Comparison of ENCODE assay signal across 21 cellular contexts in the genomic region with DNA sequence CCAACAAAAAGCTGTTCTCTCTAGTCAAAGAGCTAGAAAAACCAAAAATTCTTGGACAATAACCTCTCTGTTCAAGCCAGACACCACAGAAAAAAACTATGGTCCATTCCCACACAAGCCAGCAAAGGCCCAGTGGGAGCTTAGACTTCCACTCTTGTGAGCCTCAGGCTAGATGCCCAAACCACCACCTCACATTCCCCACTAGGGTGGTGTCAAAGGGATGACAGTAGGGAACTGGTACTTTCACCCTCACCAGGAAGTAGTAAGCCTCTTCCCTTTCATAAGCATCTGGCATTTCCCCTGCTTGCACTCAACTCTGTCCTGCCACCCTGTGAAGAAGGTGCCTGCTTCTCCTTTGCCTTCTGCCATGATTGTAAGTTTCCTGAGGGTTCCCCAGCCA.
"Had no signal": no experiment of that assay in that cellular context is flagged by ENCODE, and none has a peak within 500 bp of the region (broad histone marks: within the 10 kb centered on the region; RNA-seq: fewer than 3 reads in every experiment).

No MANE protein-coding gene starts in this region.

- H3K27ac Mint-ChIP-seq: activated CD4-positive, alpha-beta T cell treated with anti-CD3 and anti-CD28 coated beads, Interleukin-2, amount 10 ng/mL, durations not matched to agents 7 days and 5 days; activated CD8-positive, alpha-beta T cell treated with anti-CD3 and anti-CD28 coated beads for 36 hours; activated naive CD4-positive, alpha-beta T cell treated with anti-CD3 and anti-CD28 coated beads, Interleukin-2, amount 50 U/mL, for 24 hours; immature natural killer cell; mesothelial cell of epicardium; natural killer cell; T-helper 1 cell treated with Interleukin-12 subunit alpha and Interleukin-12 subunit beta and Interleukin-4 antibody, amounts not matched to agents 30 μg/mL and 1 μg/mL, for 36 hours had no signal

- H3K4me1 ChIP-seq: body of pancreas, left lung, psoas muscle, right atrium auricular region, upper lobe of left lung had no signal

- H3K27me3 Mint-ChIP-seq: activated CD4-positive, alpha-beta T cell treated with anti-CD3 and anti-CD28 coated beads, Interleukin-2, amount 10 ng/mL, durations not matched to agents 7 days and 5 days; activated naive CD4-positive, alpha-beta T cell treated with anti-CD3 and anti-CD28 coated beads, Interleukin-2, amount 50 U/mL, for 24 hours had no signal

- H3K4me3 Mint-ChIP-seq: activated CD4-positive, alpha-beta T cell treated with anti-CD3 and anti-CD28 coated beads, Interleukin-2, amount 10 ng/mL, durations not matched to agents 7 days and 5 days; activated CD8-positive, alpha-beta T cell treated with anti-CD3 and anti-CD28 coated beads for 36 hours; activated naive CD4-positive, alpha-beta T cell treated with anti-CD3 and anti-CD28 coated beads, Interleukin-2, amount 50 U/mL, for 24 hours; immature natural killer cell; mesothelial cell of epicardium; natural killer cell; T-helper 1 cell treated with Interleukin-12 subunit alpha and Interleukin-12 subunit beta and Interleukin-4 antibody, amounts not matched to agents 30 μg/mL and 1 μg/mL, for 36 hours had no signal

- H3K4me1 Mint-ChIP-seq: activated naive CD4-positive, alpha-beta T cell treated with anti-CD3 and anti-CD28 coated beads, Interleukin-2, amount 50 U/mL, for 24 hours; mesothelial cell of epicardium had no signal

- H3K36me3 ChIP-seq: left lung, right atrium auricular region, upper lobe of left lung had no signal

- H3K9me3 Mint-ChIP-seq: activated CD4-positive, alpha-beta T cell treated with anti-CD3 and anti-CD28 coated beads, Interleukin-2, amount 10 ng/mL, durations not matched to agents 7 days and 5 days; activated CD8-positive, alpha-beta T cell treated with anti-CD3 and anti-CD28 coated beads for 36 hours; activated naive CD4-positive, alpha-beta T cell treated with anti-CD3 and anti-CD28 coated beads, Interleukin-2, amount 50 U/mL, for 24 hours; immature natural killer cell; natural killer cell; T-helper 1 cell treated with Interleukin-12 subunit alpha and Interleukin-12 subunit beta and Interleukin-4 antibody, amounts not matched to agents 30 μg/mL and 1 μg/mL, for 36 hours had no signal

- H3K27me3 ChIP-seq: body of pancreas, left lung, right atrium auricular region, upper lobe of left lung had no signal

- H3K9me3 ChIP-seq: body of pancreas, left lung, psoas muscle, right atrium auricular region, upper lobe of left lung had no signal

- H3K36me3 Mint-ChIP-seq: activated naive CD4-positive, alpha-beta T cell treated with anti-CD3 and anti-CD28 coated beads, Interleukin-2, amount 50 U/mL, for 24 hours; immature natural killer cell; mesothelial cell of epicardium; natural killer cell had no signal

- DNase-seq: activated CD4-positive, alpha-beta T cell treated with anti-CD3 and anti-CD28 coated beads, Interleukin-2, amount 10 ng/mL, durations not matched to agents 7 days and 5 days; activated CD4-positive, CD25-positive, alpha-beta regulatory T cell treated with anti-CD3 and anti-CD28 coated beads, Interleukin-2, amount 50 U/mL, for 72 hours; activated CD8-positive, alpha-beta T cell treated with anti-CD3 and anti-CD28 coated beads for 36 hours; activated gamma-delta T cell treated with Interleukin-2 at 50 U/mL for 16 hours; anterior cingulate cortex; body of pancreas; erythroblast; foreskin fibroblast; immature natural killer cell; kidney glomerular epithelial cell; left lung; natural killer cell; psoas muscle; stimulated activated CD4-positive, alpha-beta T cell treated with anti-CD3 and anti-CD28 coated beads, Interleukin-4, amount 100 ng/mL, for 4 hours; stimulated activated naive CD8-positive, alpha-beta T cell treated with anti-CD3 and anti-CD28 coated beads, Interleukin-15, Interleukin-2, amounts not matched to agents 100 U/mL and 50 U/mL, for 24 hours; upper lobe of left lung had no signal

- ATAC-seq: activated CD8-positive, alpha-beta T cell treated with anti-CD3 and anti-CD28 coated beads for 36 hours; body of pancreas; left lung; natural killer cell; psoas muscle; stimulated activated naive CD8-positive, alpha-beta T cell treated with anti-CD3 and anti-CD28 coated beads, Interleukin-15, Interleukin-2, amounts not matched to agents 100 U/mL and 50 U/mL, for 24 hours had no signal

- H3K4me3 ChIP-seq: body of pancreas, left lung, psoas muscle, right atrium auricular region, upper lobe of left lung had no signal

- H3K27ac ChIP-seq: body of pancreas, left lung, psoas muscle, right atrium auricular region, upper lobe of left lung, VCaP had no signal
